11 cellular contexts compared by ENCODE assay signal in genomic region chr5:141523991-141524390, GRCh38. TPM values are rescaled to one million over a fixed set of nuclear protein-coding genes. Genes with fewer than 3 reads are reported as not detected.
DNase-seq lines count a peak whose midpoint lies in the region; ATAC-seq and TF ChIP-seq lines count a peak whose summit lies in the region.
"Had no signal": no experiment of that assay in that cellular context is flagged by ENCODE, and none has a peak within 500 bp of the region (broad histone marks: within the 10 kb centered on the region; RNA-seq: fewer than 3 reads in every experiment).

No MANE protein-coding gene starts in this region.

- H3K36me3 Mint-ChIP-seq in T-helper 17 cell (ENCODE audit: low read depth), result peaks cover 13% of the 10 kb centered on the region
- H3K36me3 Mint-ChIP-seq in stimulated activated naive B cell treated with anti-CD40 and anti-IgM and Interleukin-4, amounts not matched to agents 10 μg/mL and 1 μg/mL and 100 μg/mL, for 72 hours, result peaks cover 35 to 79% of the 10 kb centered on the region in 2 donors

- no peaks in the 10 kb centered on the region for H3K9me2 ChIP-seq in hepatocyte (replicated peaks; ENCODE audit: insufficient read depth)

- intact Hi-C loops in psoas muscle (cut with DNase I), result loop anchor here (2.0 to 5.0 kb wide), 3 partner anchors 33 to 102 kb away; partner anchors contain the start of genes PCDHGA11 (in 1 of the 2) and PCDHGC3 (in 1 of the 2)

- H3K27me3 Mint-ChIP-seq in T-helper 17 cell, result no peaks in the 10 kb centered on the region
- no peaks in the 10 kb centered on the region for H3K27me3 Mint-ChIP-seq in stimulated activated naive B cell treated with anti-CD40 and anti-IgM and Interleukin-4, amounts not matched to agents 10 μg/mL and 1 μg/mL and 100 μg/mL, for 72 hours
- H3K27me3 Mint-ChIP-seq: activated naive CD8-positive, alpha-beta T cell treated with anti-CD3 and anti-CD28 coated beads for 36 hours had no signal

- TF ChIP-seq CTCF in hepatocyte (IDR thresholded peaks at IDR 0.05; ENCODE audit: poor library complexity), result no peak
- TF ChIP-seq CTCF in psoas muscle (IDR thresholded peaks at IDR 0.05), result no peak

- peaks cover 91 to 100% (median 99%) of the 10 kb centered on the region in 10 experiments for H3K4me1 ChIP-seq in BLaER1 treated with 17β-estradiol and CSF1 and Interleukin-3, amounts not matched to agents 10 nM and 100 nM
- H3K4me1 ChIP-seq in hepatocyte (ENCODE audit: insufficient read depth) (peaks cover 50% of the 10 kb centered on the region), psoas muscle (peaks cover 66% of the 10 kb centered on the region)

- H3K36me3 ChIP-seq in BLaER1 treated with 17β-estradiol and CSF1 and Interleukin-3, amounts not matched to agents 10 nM and 100 nM, result peaks cover 49 to 100% (median 93%) of the 10 kb centered on the region in 11 experiments
- no peaks in the 10 kb centered on the region for H3K36me3 ChIP-seq in hepatocyte (replicated peaks; ENCODE audit: insufficient read depth, low read depth)
- H3K36me3 ChIP-seq in psoas muscle (ENCODE audit: insufficient read depth in 1 of 2, low read depth in 1 of 2), result peaks cover 11 to 68% of the 10 kb centered on the region in 2 donors

- H3K27ac ChIP-seq in BLaER1 treated with 17β-estradiol and CSF1 and Interleukin-3, amounts not matched to agents 10 nM and 100 nM, result peak overlapping the region in 9 of 11 experiments; percentile 33 to 100 (median 99); a peak in 18 of 22 replicates
- peak overlapping the region; percentile 81 for H3K27ac ChIP-seq in hepatocyte
- peak overlapping the region; percentile 43 for H3K27ac ChIP-seq in psoas muscle

- H3K27ac Mint-ChIP-seq in T-helper 17 cell, result peak overlapping the region; percentile 80
- H3K27ac Mint-ChIP-seq in stimulated activated naive B cell treated with anti-CD40 and anti-IgM and Interleukin-4, amounts not matched to agents 10 μg/mL and 1 μg/mL and 100 μg/mL, for 72 hours, result no peak overlapping the region
- H3K27ac Mint-ChIP-seq: activated naive CD8-positive, alpha-beta T cell treated with anti-CD3 and anti-CD28 coated beads for 36 hours had no signal

- no peak for ATAC-seq in T-helper 17 cell
- no peak for ATAC-seq in psoas muscle
- no peak for ATAC-seq in HG03175 (IDR thresholded peaks at IDR 0.05; ENCODE audit: unreplicated experiment)
- no peak for ATAC-seq in GM18870 (IDR thresholded peaks at IDR 0.05; ENCODE audit: unreplicated experiment)
- ATAC-seq in stimulated activated naive B cell treated with anti-CD40 and anti-IgM and Interleukin-4, amounts not matched to agents 10 μg/mL and 1 μg/mL and 100 μg/mL, for 72 hours (replicated peaks), result no peak

- no peaks in the 10 kb centered on the region for H3K9me3 ChIP-seq in BLaER1 treated with 17β-estradiol and CSF1 and Interleukin-3, amounts not matched to agents 10 nM and 100 nM (replicated peaks in 1 of 11)
- H3K9me3 ChIP-seq in T-helper 17 cell (ENCODE audit: control insufficient read depth, low read length, poor library complexity, severe bottlenecking), result no peaks in the 10 kb centered on the region
- H3K9me3 ChIP-seq in hepatocyte (ENCODE audit: low read depth), result no peaks in the 10 kb centered on the region
- no peaks in the 10 kb centered on the region for H3K9me3 ChIP-seq in psoas muscle

- peaks cover 4% of the 10 kb centered on the region for H3K79me2 ChIP-seq in hepatocyte

- no peak overlapping the region for H2AFZ ChIP-seq in hepatocyte

- no peaks in the 10 kb centered on the region for H3K27me3 ChIP-seq in BLaER1 treated with 17β-estradiol and CSF1 and Interleukin-3, amounts not matched to agents 10 nM and 100 nM
- H3K27me3 ChIP-seq in hepatocyte (no peaks in the 10 kb centered on the region), psoas muscle (ENCODE audit: insufficient read depth in 3 of 3, low read length in 2 of 3) (no peaks in the 10 kb centered on the region)

- peak overlapping the region; percentile 39 to 97 (median 68) for H3K4me2 ChIP-seq in BLaER1 treated with 17β-estradiol and CSF1 and Interleukin-3, amounts not matched to agents 10 nM and 100 nM
- H3K4me2 ChIP-seq in hepatocyte, result peak overlapping the region; percentile 40

- peaks cover 0 to 4% (median 0%) of the 10 kb centered on the region in 11 experiments; a peak in 1 of 22 replicates for H4K20me1 ChIP-seq in BLaER1 treated with 17β-estradiol and CSF1 and Interleukin-3, amounts not matched to agents 10 nM and 100 nM
- no peaks in the 10 kb centered on the region for H4K20me1 ChIP-seq in hepatocyte (ENCODE audit: insufficient read depth, poor library complexity, severe bottlenecking)

- no peaks in the 10 kb centered on the region for H3K9me3 Mint-ChIP-seq in stimulated activated naive B cell treated with anti-CD40 and anti-IgM and Interleukin-4, amounts not matched to agents 10 μg/mL and 1 μg/mL and 100 μg/mL, for 72 hours
- H3K9me3 Mint-ChIP-seq: activated naive CD8-positive, alpha-beta T cell treated with anti-CD3 and anti-CD28 coated beads for 36 hours had no signal

- 87% methylated on average over 8 of the region's 8 CpGs for WGBS in hepatocyte (ENCODE audit: low lambda C conversion rate, missing lambda C conversion rate)
- 60 to 84% (median 68%) methylated on average over 8 of the region's 8 CpGs for WGBS in psoas muscle, 3 donors

- peaks cover 23% of the 10 kb centered on the region for H3K4me1 Mint-ChIP-seq in T-helper 17 cell
- peaks cover 21 to 26% of the 10 kb centered on the region in 2 donors for H3K4me1 Mint-ChIP-seq in stimulated activated naive B cell treated with anti-CD40 and anti-IgM and Interleukin-4, amounts not matched to agents 10 μg/mL and 1 μg/mL and 100 μg/mL, for 72 hours

- peak overlapping the region in 3 of 10 experiments; percentile 7 to 21 (median 8); a peak in 4 of 20 replicates for H3K4me3 ChIP-seq in BLaER1 treated with 17β-estradiol and CSF1 and Interleukin-3, amounts not matched to agents 10 nM and 100 nM
- no peak overlapping the region for H3K4me3 ChIP-seq in hepatocyte
- no peak overlapping the region for H3K4me3 ChIP-seq in psoas muscle

- H3K9ac ChIP-seq in BLaER1 treated with 17β-estradiol and CSF1 and Interleukin-3, amounts not matched to agents 10 nM and 100 nM, result peak overlapping the region in 9 of 11 experiments; percentile 46 to 79 (median 63); a peak in 17 of 22 replicates

- DNase-seq in T-helper 17 cell (no peak), hepatocyte (ENCODE audit: low spot score) (no peak), psoas muscle (no peak), NK-92 (lab: John Stamatoyannopoulos, UW; ENCODE audit: unreplicated experiment) (no peak)
- no peak for DNase-seq in stimulated activated naive B cell treated with anti-CD40 and anti-IgM and Interleukin-4, amounts not matched to agents 10 μg/mL and 1 μg/mL and 100 μg/mL, for 72 hours

- H3K4me3 Mint-ChIP-seq in T-helper 17 cell, result no peak overlapping the region
- no peak overlapping the region for H3K4me3 Mint-ChIP-seq in stimulated activated naive B cell treated with anti-CD40 and anti-IgM and Interleukin-4, amounts not matched to agents 10 μg/mL and 1 μg/mL and 100 μg/mL, for 72 hours
- H3K4me3 Mint-ChIP-seq: activated naive CD8-positive, alpha-beta T cell treated with anti-CD3 and anti-CD28 coated beads for 36 hours had no signal

RNA-seq across cellular contexts. Expression of gene PCDHGC5, which starts 35.1 kb away (rescaled TPM):
- not detected for total RNA-seq in T-helper 17 cell
- 0.92 and 1.1 TPM in 2 replicates for total RNA-seq in hepatocyte
- 0.16 TPM in 1 of 2 replicates, not detected in the other for polyA plus RNA-seq in hepatocyte
- total RNA-seq in psoas muscle, result 1 to 10 TPM in 1 of 4 donors, under 1 TPM in 3; 0.49 to 1.2 (median 0.65) TPM
- polyA plus RNA-seq in psoas muscle, result under 1 TPM in 2 of 3 donors, not detected in 1; 0.08 to 0.95 TPM
- total RNA-seq: activated CD8-positive, alpha-beta memory T cell treated with anti-CD3 and anti-CD28 coated beads for 36 hours; activated naive CD8-positive, alpha-beta T cell treated with anti-CD3 and anti-CD28 coated beads for 36 hours; mononuclear cell had no signal

RNA-seq across cellular contexts. Expression of gene PCDHGC4, which starts 39.2 kb away (rescaled TPM):
- total RNA-seq in T-helper 17 cell (not detected), hepatocyte (0.44 and 1.5 TPM in 2 replicates), psoas muscle (1 to 10 TPM in 1 of 4 donors, under 1 TPM in 3; 0.36 to 1.2 (median 0.65) TPM)
- polyA plus RNA-seq in hepatocyte (0.15 and 0.35 TPM in 2 replicates), psoas muscle (under 1 TPM in 2 of 3 donors, not detected in 1; 0.06 to 0.18 TPM)
- total RNA-seq: activated CD8-positive, alpha-beta memory T cell treated with anti-CD3 and anti-CD28 coated beads for 36 hours; activated naive CD8-positive, alpha-beta T cell treated with anti-CD3 and anti-CD28 coated beads for 36 hours had no signal

RNA-seq across cellular contexts. Expression of gene PCDHGC3, which starts 48.2 kb away (rescaled TPM):
- not detected for total RNA-seq in T-helper 17 cell
- total RNA-seq in hepatocyte, result 16.9 and 18.9 TPM in 2 replicates
- 35.8 and 40.8 TPM in 2 replicates for polyA plus RNA-seq in hepatocyte
- total RNA-seq in psoas muscle, result 10 to 100 TPM in 3 of 4 donors, 1 to 10 TPM in 1; 7.3 to 25.2 (median 14.2) TPM
- polyA plus RNA-seq in psoas muscle, result 10 to 100 TPM in 1 of 3 donors, 1 to 10 TPM in 2; 8.6 to 22.3 (median 9.0) TPM

Comparison
In these comparisons a context has a peak if more than half of its experiments do, and no peak if none do; other contexts are left out.
1. H3K27ac ChIP-seq: peak in every context shown above with its lines; median percentile 99 in BLaER1 treated with 17β-estradiol and CSF1 and Interleukin-3, amounts not matched to agents 10 nM and 100 nM; 81 in hepatocyte; 43 in psoas muscle.
2. RNA of gene PCDHGC3, which starts 48.2 kb away (total RNA-seq): 16.9 to 18.9 TPM in hepatocyte and 7.3 to 25.2 TPM in psoas muscle; not detected in T-helper 17 cell; every median in the first group is over 4 times any median in the second.